In genomic region chr4:15400911-15401671, GRCh38 we compare ENCODE assay signal across 10 cellular contexts. TPM values are rescaled to one million over a fixed set of nuclear protein-coding genes. Genes with fewer than 3 reads are reported as not detected.
DNase-seq lines count a peak whose midpoint lies in the region; ATAC-seq and TF ChIP-seq lines count a peak whose summit lies in the region.
"Had no signal": no experiment of that assay in that cellular context is flagged by ENCODE, and none has a peak within 500 bp of the region (broad histone marks: within the 10 kb centered on the region; RNA-seq: fewer than 3 reads in every experiment).

No MANE protein-coding gene starts in this region.

- H3K4me2 ChIP-seq in osteoblast (ENCODE audit: insufficient read depth, low read length), result peak overlapping the region; percentile 69

- peak; percentile 54 for DNase-seq in GM12865 (ENCODE audit: low read depth)
- DNase-seq in SKM-1 treated with dmso at 0.1 percent for 144 hours (lab: John Stamatoyannopoulos, UW; ENCODE audit: unreplicated experiment), result peak; percentile 93
- peak; percentile 83 for DNase-seq in osteoblast (ENCODE audit: insufficient read length, low spot score, missing footprints)
- DNase-seq in NCI-H1436 treated with DMSO at 0.1 percent for 48 hours (lab: John Stamatoyannopoulos, UW), result no peak
- no peak for DNase-seq in ecto neural progenitor cell (ENCODE audit: low spot score)

- peak overlapping the region; percentile 75 for H3K27ac ChIP-seq in osteoblast (ENCODE audit: low read depth, low read length)

- TF ChIP-seq CTCF in GM12865 (IDR thresholded peaks at IDR 0.05; ENCODE audit: insufficient read depth, low read depth, low read length, missing control alignments), result no peak
- no peak for TF ChIP-seq CTCF in osteoblast (IDR thresholded peaks at IDR 0.05; ENCODE audit: extremely low read depth, low read depth, low read length)

- H2AFZ ChIP-seq in osteoblast (ENCODE audit: low read length), result peak overlapping the region; percentile 1

- peaks cover 44% of the 10 kb centered on the region for H3K4me1 ChIP-seq in osteoblast (ENCODE audit: insufficient read depth, low read length)

- H3K4me3 ChIP-seq in GM12865 (ENCODE audit: low read depth, low read length) (no peak overlapping the region), osteoblast (ENCODE audit: insufficient read depth, low read length) (peak overlapping the region; percentile 31)

- no peaks in the 10 kb centered on the region for H3K79me2 ChIP-seq in osteoblast (ENCODE audit: insufficient read depth, low read length)

- H3K9me3 ChIP-seq in osteoblast (ENCODE audit: low read depth, low read length), result no peaks in the 10 kb centered on the region

- peak; percentile 63 for ATAC-seq in HG03103 (IDR thresholded peaks at IDR 0.05; ENCODE audit: low read depth, unreplicated experiment)
- peak; percentile 89 for ATAC-seq in esophagus mucosa
- no peak for ATAC-seq in HG02973 (IDR thresholded peaks at IDR 0.05; ENCODE audit: unreplicated experiment)

- no peaks in the 10 kb centered on the region for H3K27me3 ChIP-seq in osteoblast (ENCODE audit: insufficient read depth, low read length)

- no peaks in the 10 kb centered on the region for H4K20me1 ChIP-seq in osteoblast (ENCODE audit: insufficient read depth, low read length)

- H3K36me3 ChIP-seq in osteoblast (ENCODE audit: insufficient read depth, low read length), result no peaks in the 10 kb centered on the region

RNA-seq across cellular contexts. Expression of gene C1QTNF7, which starts 26.7 kb away (rescaled TPM):
- total RNA-seq in esophagus mucosa (0.52 TPM), osteoblast (under 0.01 and 0.72 TPM in 2 replicates)
- total RNA-seq: neural crest cell; T-helper 2 cell treated with Interferon-gamma antibody and Interleukin-4, amounts not matched to agents 100 ng/mL and 5 ng/mL, for 36 hours had no signal

Comparison
In these comparisons a context has a peak if more than half of its experiments do, and no peak if none do; other contexts are left out.
1. DNase-seq: peak in GM12865 (single experiment), SKM-1 treated with dmso at 0.1 percent for 144 hours (single experiment) and osteoblast (single experiment); none in NCI-H1436 treated with DMSO at 0.1 percent for 48 hours (single experiment) and ecto neural progenitor cell (single experiment).